In the genomic region with DNA sequence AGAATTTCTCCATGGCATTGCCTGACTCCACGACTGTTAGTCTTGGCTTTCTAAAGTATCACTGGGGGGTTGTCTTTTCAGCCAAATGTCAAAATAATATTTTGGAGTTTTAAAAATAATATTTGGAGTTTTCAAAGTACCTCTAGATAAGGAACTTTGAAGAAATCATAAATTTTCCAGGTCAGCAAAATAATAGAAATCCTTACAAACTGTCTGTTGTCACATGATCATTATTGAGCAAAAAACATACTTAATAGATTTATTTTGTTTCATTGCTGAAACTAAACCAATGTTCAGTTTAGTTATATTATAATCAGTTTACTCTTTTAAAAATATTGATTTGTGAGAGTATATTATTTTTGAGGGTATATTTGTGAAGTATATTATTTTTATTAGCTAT, we compare ENCODE assay signal across 33 cellular contexts.
"Had no signal": no experiment of that assay in that cellular context is flagged by ENCODE, and none has a peak within 500 bp of the region (broad histone marks: within the 10 kb centered on the region; RNA-seq: fewer than 3 reads in every experiment).

No MANE protein-coding gene starts in this region.

- H3K27ac Mint-ChIP-seq: activated B cell treated with CpG ODN at 0.5 μM for 24 hours; activated CD4-positive, alpha-beta memory T cell treated with anti-CD3 and anti-CD28 coated beads for 36 hours; activated CD8-positive, alpha-beta memory T cell treated with anti-CD3 and anti-CD28 coated beads, Interleukin-2, amount 10 ng/mL, durations not matched to agents 7 days and 5 days; activated CD8-positive, alpha-beta T cell treated with anti-CD3 and anti-CD28 coated beads, Interleukin-2, amount 10 ng/mL, durations not matched to agents 7 days and 5 days; activated naive CD4-positive, alpha-beta T cell treated with anti-CD3 and anti-CD28 coated beads for 36 hours; activated naive CD4-positive, alpha-beta T cell treated with anti-CD3 and anti-CD28 coated beads, Interleukin-2, amount 50 U/mL, for 24 hours; activated naive CD8-positive, alpha-beta T cell treated with anti-CD3 and anti-CD28 coated beads for 36 hours; activated naive CD8-positive, alpha-beta T cell treated with anti-CD3 and anti-CD28 coated beads, Interleukin-2, amount 50 U/mL, for 24 hours; activated T-helper 1 cell treated with anti-CD3 and anti-CD28 coated beads, Interleukin-12 subunit alpha, Interleukin-12 subunit beta, Interleukin-2, Interleukin-4 antibody, amounts not matched to agents 30 ng/mL and 10 ng/mL and 1 ng/mL, durations not matched to agents 14 hours and 24 hours and 36 hours; activated T-helper 2 cell treated with anti-CD3 and anti-CD28 coated beads, Interferon-gamma antibody, Interleukin-2, Interleukin-4, amounts not matched to agents 10 μg/mL and 5 μg/mL and 100 μg/mL, durations not matched to agents 14 hours and 24 hours and 36 hours; T-helper 17 cell; T-helper 2 cell treated with Interferon-gamma antibody and Interleukin-4, amounts not matched to agents 5 μg/mL and 100 μg/mL, for 36 hours had no signal

- DNase-seq: activated B cell treated with CpG ODN at 0.5 μM for 24 hours; activated CD4-positive, alpha-beta memory T cell treated with anti-CD3 and anti-CD28 coated beads for 36 hours; activated CD4-positive, alpha-beta T cell treated with anti-CD3 and anti-CD28 coated beads for 48 hours; activated CD8-positive, alpha-beta memory T cell treated with anti-CD3 and anti-CD28 coated beads, Interleukin-2, amount 10 ng/mL, durations not matched to agents 7 days and 5 days; activated CD8-positive, alpha-beta memory T cell treated with anti-CD3 and anti-CD28 coated beads, Interleukin-2, amount 50 U/mL, for 4 hours; activated CD8-positive, alpha-beta T cell treated with anti-CD3 and anti-CD28 coated beads, Interleukin-2, amount 10 ng/mL, durations not matched to agents 7 days and 5 days; activated effector memory CD4-positive, alpha-beta T cell treated with anti-CD3 and anti-CD28 coated beads, Interleukin-2, amount 50 U/mL, for 16 hours; activated naive CD4-positive, alpha-beta T cell treated with anti-CD3 and anti-CD28 coated beads for 36 hours; activated naive CD8-positive, alpha-beta T cell treated with anti-CD3 and anti-CD28 coated beads for 36 hours; activated naive CD8-positive, alpha-beta T cell treated with anti-CD3 and anti-CD28 coated beads, Interleukin-2, amount 50 U/mL, for 24 hours; activated T-cell treated with anti-CD3 and anti-CD28 coated beads, Interleukin-2, amount 50 U/mL, for 1 hour; activated T-cell treated with anti-CD3 and anti-CD28 coated beads, Interleukin-2, amount 50 U/mL, for 48 hours; adrenal gland; amygdala; aorta; body of pancreas; caudate nucleus; colonic mucosa; effector CD8-positive, alpha-beta T cell; esophagus squamous epithelium; foreskin melanocyte; head of caudate nucleus; T-helper 1 cell; T-helper 17 cell; WERI-Rb-1 had no signal

- ATAC-seq: activated CD4-positive, CD25-positive, alpha-beta regulatory T cell treated with anti-CD3 and anti-CD28 coated beads, Interleukin-2, amount 50 U/mL, for 24 hours; activated CD8-positive, alpha-beta memory T cell treated with anti-CD3 and anti-CD28 coated beads, Interleukin-2, amount 10 ng/mL, durations not matched to agents 7 days and 5 days; activated CD8-positive, alpha-beta T cell treated with anti-CD3 and anti-CD28 coated beads, Interleukin-2, amount 10 ng/mL, durations not matched to agents 7 days and 5 days; activated naive CD8-positive, alpha-beta T cell treated with anti-CD3 and anti-CD28 coated beads, Interleukin-2, amount 50 U/mL, for 24 hours; body of pancreas; T-helper 17 cell had no signal

- H3K4me3 ChIP-seq: adrenal gland, body of pancreas, colonic mucosa, esophagus squamous epithelium had no signal

- H3K4me3 Mint-ChIP-seq: activated B cell treated with CpG ODN at 0.5 μM for 24 hours; activated CD4-positive, alpha-beta memory T cell treated with anti-CD3 and anti-CD28 coated beads for 36 hours; activated CD8-positive, alpha-beta memory T cell treated with anti-CD3 and anti-CD28 coated beads, Interleukin-2, amount 10 ng/mL, durations not matched to agents 7 days and 5 days; activated CD8-positive, alpha-beta T cell treated with anti-CD3 and anti-CD28 coated beads, Interleukin-2, amount 10 ng/mL, durations not matched to agents 7 days and 5 days; activated naive CD4-positive, alpha-beta T cell treated with anti-CD3 and anti-CD28 coated beads for 36 hours; activated naive CD4-positive, alpha-beta T cell treated with anti-CD3 and anti-CD28 coated beads, Interleukin-2, amount 50 U/mL, for 24 hours; activated naive CD8-positive, alpha-beta T cell treated with anti-CD3 and anti-CD28 coated beads for 36 hours; activated naive CD8-positive, alpha-beta T cell treated with anti-CD3 and anti-CD28 coated beads, Interleukin-2, amount 50 U/mL, for 24 hours; activated T-helper 1 cell treated with anti-CD3 and anti-CD28 coated beads, Interleukin-12 subunit alpha, Interleukin-12 subunit beta, Interleukin-2, Interleukin-4 antibody, amounts not matched to agents 30 ng/mL and 10 ng/mL and 1 ng/mL, durations not matched to agents 14 hours and 24 hours and 36 hours; T-helper 17 cell; T-helper 2 cell treated with Interferon-gamma antibody and Interleukin-4, amounts not matched to agents 5 μg/mL and 100 μg/mL, for 36 hours had no signal

- H3K27me3 ChIP-seq: adrenal gland, body of pancreas, colonic mucosa, esophagus squamous epithelium had no signal

- H3K4me1 Mint-ChIP-seq: activated B cell treated with CpG ODN at 0.5 μM for 24 hours; activated CD8-positive, alpha-beta memory T cell treated with anti-CD3 and anti-CD28 coated beads, Interleukin-2, amount 10 ng/mL, durations not matched to agents 7 days and 5 days; activated naive CD4-positive, alpha-beta T cell treated with anti-CD3 and anti-CD28 coated beads, Interleukin-2, amount 50 U/mL, for 24 hours; activated naive CD8-positive, alpha-beta T cell treated with anti-CD3 and anti-CD28 coated beads for 36 hours; activated naive CD8-positive, alpha-beta T cell treated with anti-CD3 and anti-CD28 coated beads, Interleukin-2, amount 50 U/mL, for 24 hours; T-helper 17 cell had no signal

- H3K27ac ChIP-seq: adrenal gland, body of pancreas, colonic mucosa, epithelial cell of prostate, esophagus squamous epithelium, WERI-Rb-1 had no signal

- FAIRE-seq: endometrium, endothelial cell of umbilical vein had no signal

- H3K36me3 Mint-ChIP-seq: activated naive CD8-positive, alpha-beta T cell treated with anti-CD3 and anti-CD28 coated beads for 36 hours had no signal

- H3K36me3 ChIP-seq: adrenal gland, colonic mucosa, esophagus squamous epithelium, WERI-Rb-1 had no signal

- H3K4me1 ChIP-seq: adrenal gland, body of pancreas, colonic mucosa had no signal

- H3K9me3 Mint-ChIP-seq: activated B cell treated with CpG ODN at 0.5 μM for 24 hours; activated CD4-positive, alpha-beta memory T cell treated with anti-CD3 and anti-CD28 coated beads for 36 hours; activated naive CD4-positive, alpha-beta T cell treated with anti-CD3 and anti-CD28 coated beads for 36 hours; activated naive CD4-positive, alpha-beta T cell treated with anti-CD3 and anti-CD28 coated beads, Interleukin-2, amount 50 U/mL, for 24 hours; activated naive CD8-positive, alpha-beta T cell treated with anti-CD3 and anti-CD28 coated beads for 36 hours; activated naive CD8-positive, alpha-beta T cell treated with anti-CD3 and anti-CD28 coated beads, Interleukin-2, amount 50 U/mL, for 24 hours; activated T-helper 1 cell treated with anti-CD3 and anti-CD28 coated beads, Interleukin-12 subunit alpha, Interleukin-12 subunit beta, Interleukin-2, Interleukin-4 antibody, amounts not matched to agents 30 ng/mL and 10 ng/mL and 1 ng/mL, durations not matched to agents 14 hours and 24 hours and 36 hours; activated T-helper 2 cell treated with anti-CD3 and anti-CD28 coated beads, Interferon-gamma antibody, Interleukin-2, Interleukin-4, amounts not matched to agents 10 μg/mL and 5 μg/mL and 100 μg/mL, durations not matched to agents 14 hours and 24 hours and 36 hours; T-helper 2 cell treated with Interferon-gamma antibody and Interleukin-4, amounts not matched to agents 5 μg/mL and 100 μg/mL, for 36 hours had no signal

- H3K27me3 Mint-ChIP-seq: activated B cell treated with CpG ODN at 0.5 μM for 24 hours; activated CD4-positive, alpha-beta memory T cell treated with anti-CD3 and anti-CD28 coated beads for 36 hours; activated CD8-positive, alpha-beta memory T cell treated with anti-CD3 and anti-CD28 coated beads, Interleukin-2, amount 10 ng/mL, durations not matched to agents 7 days and 5 days; activated naive CD4-positive, alpha-beta T cell treated with anti-CD3 and anti-CD28 coated beads, Interleukin-2, amount 50 U/mL, for 24 hours; activated naive CD8-positive, alpha-beta T cell treated with anti-CD3 and anti-CD28 coated beads for 36 hours; activated naive CD8-positive, alpha-beta T cell treated with anti-CD3 and anti-CD28 coated beads, Interleukin-2, amount 50 U/mL, for 24 hours; T-helper 17 cell had no signal

- H3K9me3 ChIP-seq: body of pancreas, colonic mucosa, esophagus squamous epithelium had no signal
